In genomic region chr3:160486459-160486869, GRCh38 we compare ENCODE assay signal across 8 cellular contexts. TPM values are rescaled to one million over a fixed set of nuclear protein-coding genes. Genes with fewer than 3 reads are reported as not detected.
DNase-seq lines count a peak whose midpoint lies in the region; ATAC-seq and TF ChIP-seq lines count a peak whose summit lies in the region.

No MANE protein-coding gene starts in this region.

- BruUV-seq in Calu3 (replicated peaks; lab: Mats Ljungman, UMichigan), result no TSS peak

- H3K36me3 ChIP-seq in KMS-11 (ENCODE audit: insufficient read depth) (no peaks in the 10 kb centered on the region), SK-N-SH (replicated peaks in 1 of 2; ENCODE audit: control insufficient read depth in 1 of 2, insufficient read depth in 2 of 2, low read length in 1 of 2) (no peaks in the 10 kb centered on the region)

- H3K27me3 Mint-ChIP-seq in Calu3 (ENCODE audit: unreplicated experiment), result no peaks in the 10 kb centered on the region

- TF ChIP-seq CTCF in Calu3 (IDR thresholded peaks at IDR 0.05; ENCODE audit: unreplicated experiment), result peak; percentile 73
- peak; percentile 81 for TF ChIP-seq CTCF in KMS-11 (conservative IDR thresholded peaks at IDR 0.05; ENCODE audit: low read depth, low read length)
- TF ChIP-seq CTCF in SK-N-SH (IDR thresholded peaks at IDR 0.05), result peak; percentile 78
- TF ChIP-seq CTCF in fibroblast of the aortic adventitia (IDR thresholded peaks at IDR 0.05; ENCODE audit: insufficient read depth, low read length), result peak; percentile 49

- CTCF ChIA-PET in Calu3 (lab: Charles Lee) (interaction anchor here (3.8 kb wide), 1 partner anchor 37 kb away, joined by 15 read pairs; the partner anchor contains the start of gene TRIM59), SK-N-SH (lab: Yijun Ruan, JAX) (interaction anchor here (1.0 to 1.4 kb wide), 4 partner anchors 8 to 322 kb away, joined by 3 to 7 read pairs (median 4); no protein-coding TSS in a partner anchor)

- WGBS in SK-N-SH (ENCODE audit: low lambda C conversion rate), result 2% methylated on average over 2 of the region's 2 CpGs

- H3K9me3 Mint-ChIP-seq in Calu3 (ENCODE audit: low read depth, unreplicated experiment), result no peaks in the 10 kb centered on the region

- H4K20me1 ChIP-seq in KMS-11 (ENCODE audit: insufficient read depth), result no peaks in the 10 kb centered on the region
- no peaks in the 10 kb centered on the region for H4K20me1 ChIP-seq in SK-N-SH (ENCODE audit: insufficient read depth)

- no peak for TF ChIP-seq EP300 in SK-N-SH (IDR thresholded peaks at IDR 0.05; ENCODE audit: borderline replicate concordance in 1 of 2, low read depth in 1 of 2, low read length in 1 of 2)

- peaks cover 12% of the 10 kb centered on the region for H3K4me1 Mint-ChIP-seq in Calu3 (ENCODE audit: low read depth, unreplicated experiment)

- H3K27me3 ChIP-seq in KMS-11 (ENCODE audit: insufficient read depth, low read depth) (no peaks in the 10 kb centered on the region), SK-N-SH (ENCODE audit: insufficient read depth) (no peaks in the 10 kb centered on the region)

- peak overlapping the region; percentile 60 for H3K4me3 ChIP-seq in KMS-11 (IDR thresholded peaks at IDR 0.05; ENCODE audit: insufficient read depth, low read depth, low read length)
- H3K4me3 ChIP-seq in SK-N-SH (ENCODE audit: low read depth in 2 of 2, low read length in 1 of 2), result no peak overlapping the region; a peak in 1 of 4 replicates
- H3K4me3 ChIP-seq in fibroblast of the aortic adventitia (ENCODE audit: low read depth, low read length), result no peak overlapping the region

- H3K27ac ChIP-seq in KMS-11, result peak overlapping the region; percentile 51; the same call in 1 of the 2 replicates
- no peak overlapping the region for H3K27ac ChIP-seq in SK-N-SH (ENCODE audit: low read depth in 2 of 2, low read length in 1 of 2)

- no peaks in the 10 kb centered on the region for H3K9me3 ChIP-seq in SK-N-SH

- TF ChIP-seq RAD21 in SK-N-SH (IDR thresholded peaks at IDR 0.05; ENCODE audit: low read length), result peak; percentile 64

- POLR2A ChIA-PET in SK-N-SH (lab: Yijun Ruan, JAX), result no interaction called here

- H2AFZ ChIP-seq in KMS-11 (ENCODE audit: low read depth), result peak overlapping the region; percentile 97; the same call in 1 of the 2 replicates
- no peak overlapping the region for H2AFZ ChIP-seq in SK-N-SH (ENCODE audit: low read depth)

- intact Hi-C loops in Calu3 (cut with micrococcal nuclease; ENCODE audit: unreplicated experiment), result loop anchor here (1.0 to 10.0 kb wide), 4 partner anchors 38 to 458 kb away; partner anchors contain the start of gene TRIM59

- H3K9ac ChIP-seq in KMS-11 (peak overlapping the region; percentile 48; the same call in 1 of the 2 replicates), SK-N-SH (no peak overlapping the region)

- no peaks in the 10 kb centered on the region for H3K9me2 ChIP-seq in SK-N-SH

- H3K36me3 Mint-ChIP-seq in Calu3 (ENCODE audit: insufficient read depth, unreplicated experiment), result peaks cover 12% of the 10 kb centered on the region

- DNase-seq in Calu3 (peak; percentile 19), SK-N-SH (peak; percentile 27), fibroblast of the aortic adventitia (ENCODE audit: low read depth) (peak; percentile 72), stromal cell of bone marrow (ENCODE audit: low read depth) (peak; percentile 36)

- no peaks in the 10 kb centered on the region for H3F3A ChIP-seq in SK-N-SH (replicated peaks; ENCODE audit: insufficient read depth)

- H3K4me1 ChIP-seq in KMS-11 (ENCODE audit: low read depth, poor library complexity, severe bottlenecking) (peaks cover 22% of the 10 kb centered on the region), SK-N-SH (ENCODE audit: control insufficient read depth in 1 of 2, insufficient read depth in 2 of 2, low read depth in 1 of 2, low read length in 1 of 2) (peaks cover 0 to 2% of the 10 kb centered on the region in 2 experiments; a peak in 1 of 4 replicates)

- ATAC-seq in GM21737 (IDR thresholded peaks at IDR 0.05; ENCODE audit: unreplicated experiment) (no peak), GM21576 (IDR thresholded peaks at IDR 0.05; ENCODE audit: unreplicated experiment) (no peak), GM19467 (IDR thresholded peaks at IDR 0.05; ENCODE audit: unreplicated experiment) (no peak)

- peak overlapping the region; percentile 70 for H3K4me3 Mint-ChIP-seq in Calu3 (ENCODE audit: low read depth, unreplicated experiment)

- H3K4me2 ChIP-seq in KMS-11, result peak overlapping the region; percentile 94
- H3K4me2 ChIP-seq in SK-N-SH, result no peak overlapping the region

- no peak overlapping the region for H3K27ac Mint-ChIP-seq in Calu3 (ENCODE audit: unreplicated experiment)

- H3K79me2 ChIP-seq in KMS-11 (ENCODE audit: insufficient read depth, low read depth), result no peaks in the 10 kb centered on the region
- H3K79me2 ChIP-seq in SK-N-SH (ENCODE audit: insufficient read depth), result no peaks in the 10 kb centered on the region

TF ChIP-seq in SK-N-SH, 30 proteins besides CTCF, POLR2A, EP300 and RAD21:
- peak; percentile 37 for TF ChIP-seq SMC3 (IDR thresholded peaks at IDR 0.05; ENCODE audit: low read depth, low read length)
- TF ChIP-seq NRF1 (IDR thresholded peaks at IDR 0.05; ENCODE audit: low read depth, low read length), result no peak
- TF ChIP-seq YY1 (IDR thresholded peaks at IDR 0.05; ENCODE audit: low read depth), result no peak
- TF ChIP-seq FOSL2 (IDR thresholded peaks at IDR 0.05; ENCODE audit: borderline replicate concordance, low read depth), result no peak
- no peak for TF ChIP-seq FOXJ3 (CRISPR knock-in tag; IDR thresholded peaks at IDR 0.05)
- TF ChIP-seq REST (IDR thresholded peaks at IDR 0.05; ENCODE audit: low read depth, low read length), result no peak
- no peak for TF ChIP-seq TAF1 (IDR thresholded peaks at IDR 0.05; ENCODE audit: borderline replicate concordance, low read depth, low read length)
- TF ChIP-seq POLR2AphosphoS5 (IDR thresholded peaks at IDR 0.05; ENCODE audit: low read depth, low read length), result no peak

RNA-seq across cellular contexts. Expression of gene TRIM59, which starts 36.9 kb away (rescaled TPM):
- 20.8 and 22.3 TPM in 2 replicates for total RNA-seq in Calu3 (2022)
- 4.1 and 5.3 TPM in 2 replicates for polyA plus RNA-seq in SK-N-SH (2012; rRNA removed)
- 5.1 and 6.1 TPM in 2 replicates for polyA plus RNA-seq in SK-N-SH (2012; cell fraction: cytosol; rRNA removed)
- polyA plus RNA-seq in SK-N-SH (2012; cell fraction: nucleus; rRNA removed), result 4.1 and 6.0 TPM in 2 replicates
- 16.5 and 47.8 TPM in 2 replicates for total RNA-seq in fibroblast of the aortic adventitia (ENCODE audit: low replicate concordance)

Comparison
In these comparisons a context has a peak if more than half of its experiments do, and no peak if none do; other contexts are left out.
1. DNase-seq: peak in every context shown above with its lines; median percentile 72 in fibroblast of the aortic adventitia; 36 in stromal cell of bone marrow; 27 in SK-N-SH; 19 in Calu3.